8 cellular contexts compared by ENCODE assay signal in the genomic region with DNA sequence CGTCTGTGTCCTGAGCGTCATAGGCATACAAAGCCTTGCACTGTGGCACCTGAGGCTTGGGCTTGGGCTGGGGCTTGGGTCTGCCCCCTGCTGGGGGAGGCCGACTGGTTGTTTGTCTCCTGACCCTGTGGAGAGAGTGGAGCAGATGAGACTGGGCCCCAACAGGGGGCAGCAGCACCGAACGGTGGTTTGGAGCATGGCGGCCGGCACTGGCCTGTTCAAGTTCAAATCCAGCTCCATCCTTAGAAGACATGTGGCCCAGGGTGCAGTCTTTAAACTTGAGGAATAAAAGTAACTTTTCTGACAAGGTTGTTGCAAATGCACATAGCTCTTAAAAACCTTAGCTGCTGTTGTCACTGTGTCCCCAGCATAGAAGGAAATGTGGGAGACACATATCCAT. TPM values are rescaled to one million over a fixed set of nuclear protein-coding genes. Genes with fewer than 3 reads are reported as not detected.
DNase-seq lines count a peak whose midpoint lies in the region; ATAC-seq and TF ChIP-seq lines count a peak whose summit lies in the region.

No MANE protein-coding gene starts in this region.

- no peaks in the 10 kb centered on the region for H3K27me3 ChIP-seq in CD8-positive, alpha-beta memory T cell (ENCODE audit: insufficient read depth, low read length, poor library complexity, severe bottlenecking)
- H3K27me3 ChIP-seq in fibroblast of lung (ENCODE audit: control insufficient read depth, insufficient read depth, low read length) = no peaks in the 10 kb centered on the region

- no peaks in the 10 kb centered on the region for H3K9me3 ChIP-seq in CD8-positive, alpha-beta memory T cell (ENCODE audit: low read length)
- no peaks in the 10 kb centered on the region for H3K9me3 ChIP-seq in fibroblast of lung (ENCODE audit: control insufficient read depth, insufficient read depth, low read depth, low read length)

- H2AFZ ChIP-seq in fibroblast of lung (ENCODE audit: low read length) = no peak overlapping the region

- H3K27ac Mint-ChIP-seq in CD8-positive, alpha-beta memory T cell = no peak overlapping the region
- no peak overlapping the region for H3K27ac Mint-ChIP-seq in activated CD8-positive, alpha-beta memory T cell treated with anti-CD3 and anti-CD28 coated beads, Interleukin-2, amount 10 ng/mL, durations not matched to agents 7 days and 5 days
- no peak overlapping the region for H3K27ac Mint-ChIP-seq in progenitor cell of endocrine pancreas

- H3K27me3 Mint-ChIP-seq in CD8-positive, alpha-beta memory T cell = no peaks in the 10 kb centered on the region
- no peaks in the 10 kb centered on the region for H3K27me3 Mint-ChIP-seq in activated CD8-positive, alpha-beta memory T cell treated with anti-CD3 and anti-CD28 coated beads, Interleukin-2, amount 10 ng/mL, durations not matched to agents 7 days and 5 days
- H3K27me3 Mint-ChIP-seq in progenitor cell of endocrine pancreas = no peaks in the 10 kb centered on the region

- H3K36me3 ChIP-seq in CD8-positive, alpha-beta memory T cell (ENCODE audit: insufficient read depth, low read length) = no peaks in the 10 kb centered on the region
- H3K36me3 ChIP-seq in fibroblast of lung (ENCODE audit: control insufficient read depth, insufficient read depth, low read length) = peaks cover 15% of the 10 kb centered on the region

- H3K4me1 ChIP-seq in CD8-positive, alpha-beta memory T cell (ENCODE audit: insufficient read depth, low read length) = no peaks in the 10 kb centered on the region
- H3K4me1 ChIP-seq in fibroblast of lung (ENCODE audit: control insufficient read depth, extremely low read depth, insufficient read depth, low read length) = no peaks in the 10 kb centered on the region

- no peaks in the 10 kb centered on the region for H3K79me2 ChIP-seq in fibroblast of lung (ENCODE audit: control insufficient read depth, insufficient read depth, low read length)

- H4K20me1 ChIP-seq in fibroblast of lung (ENCODE audit: control insufficient read depth, extremely low read depth, insufficient read depth, low read length) = no peaks in the 10 kb centered on the region

- no peak overlapping the region for H3K9ac ChIP-seq in fibroblast of lung (ENCODE audit: insufficient read depth, low read length)

- H3K9me3 Mint-ChIP-seq in CD8-positive, alpha-beta memory T cell = no peaks in the 10 kb centered on the region
- H3K9me3 Mint-ChIP-seq in activated CD8-positive, alpha-beta memory T cell treated with anti-CD3 and anti-CD28 coated beads, Interleukin-2, amount 10 ng/mL, durations not matched to agents 7 days and 5 days (ENCODE audit: low read depth) = no peaks in the 10 kb centered on the region
- no peaks in the 10 kb centered on the region for H3K9me3 Mint-ChIP-seq in progenitor cell of endocrine pancreas (ENCODE audit: low read depth)

- no peak overlapping the region for H3K27ac ChIP-seq in CD8-positive, alpha-beta memory T cell (ENCODE audit: low read depth, low read length)
- H3K27ac ChIP-seq in fibroblast of lung (ENCODE audit: insufficient read depth, low read length) = no peak overlapping the region

- POLR2A ChIA-PET in CD8-positive, alpha-beta memory T cell (lab: Charles Lee) = no interaction called here

- no peak overlapping the region for H3K4me3 Mint-ChIP-seq in CD8-positive, alpha-beta memory T cell
- no peak overlapping the region for H3K4me3 Mint-ChIP-seq in activated CD8-positive, alpha-beta memory T cell treated with anti-CD3 and anti-CD28 coated beads, Interleukin-2, amount 10 ng/mL, durations not matched to agents 7 days and 5 days
- no peak overlapping the region for H3K4me3 Mint-ChIP-seq in progenitor cell of endocrine pancreas (ENCODE audit: low read depth)

- TF ChIP-seq CTCF in fibroblast of lung (conservative IDR thresholded peaks at IDR 0.05 in 1 of 2, IDR thresholded peaks at IDR 0.05 in 1 of 2; ENCODE audit: low read depth in 1 of 2, low read length in 2 of 2) = peak; percentile 44 to 56
- peak; percentile 63 for TF ChIP-seq CTCF in progenitor cell of endocrine pancreas (IDR thresholded peaks at IDR 0.05; ENCODE audit: unreplicated experiment)

- no peaks in the 10 kb centered on the region for H3K36me3 Mint-ChIP-seq in CD8-positive, alpha-beta memory T cell
- peaks cover 33% of the 10 kb centered on the region for H3K36me3 Mint-ChIP-seq in activated CD8-positive, alpha-beta memory T cell treated with anti-CD3 and anti-CD28 coated beads, Interleukin-2, amount 10 ng/mL, durations not matched to agents 7 days and 5 days
- H3K36me3 Mint-ChIP-seq in progenitor cell of endocrine pancreas (ENCODE audit: insufficient read depth) = peaks cover 11% of the 10 kb centered on the region

- DNase-seq in CD8-positive, alpha-beta memory T cell = peak; percentile 15 to 71 (median 30)
- DNase-seq in NCI-H460 (ENCODE audit: extremely low read depth, low read depth) = peak; percentile 29
- peak; percentile 69 for DNase-seq in activated CD8-positive, alpha-beta memory T cell treated with anti-CD3 and anti-CD28 coated beads, Interleukin-2, amount 10 ng/mL, durations not matched to agents 7 days and 5 days
- DNase-seq in fibroblast of lung (ENCODE audit: low read depth in 2 of 2) = peak; percentile 25 to 29
- DNase-seq in progenitor cell of endocrine pancreas (ENCODE audit: low spot score, unreplicated experiment) = peak; percentile 26
- DNase-seq in NCI-H446 (lab: John Stamatoyannopoulos, UW) = no peak

- no peak overlapping the region for H3K4me3 ChIP-seq in CD8-positive, alpha-beta memory T cell (ENCODE audit: low read length)
- no peak overlapping the region for H3K4me3 ChIP-seq in fibroblast of lung (replicated peaks in 1 of 4; ENCODE audit: control extremely low read depth in 1 of 4, insufficient read depth in 1 of 4, low read depth in 3 of 4, low read length in 4 of 4)

- peaks cover 5 to 13% (median 6%) of the 10 kb centered on the region in 3 donors for H3K4me1 Mint-ChIP-seq in CD8-positive, alpha-beta memory T cell
- H3K4me1 Mint-ChIP-seq in activated CD8-positive, alpha-beta memory T cell treated with anti-CD3 and anti-CD28 coated beads, Interleukin-2, amount 10 ng/mL, durations not matched to agents 7 days and 5 days = peaks cover 21% of the 10 kb centered on the region
- no peaks in the 10 kb centered on the region for H3K4me1 Mint-ChIP-seq in progenitor cell of endocrine pancreas (ENCODE audit: low read depth)

- CTCF ChIA-PET in CD8-positive, alpha-beta memory T cell (lab: Charles Lee) = interaction anchor here (0.7 to 1.5 kb wide), 3 partner anchors 158 to 217 kb away, joined by 3 to 4 read pairs (median 3); no protein-coding TSS in a partner anchor
- CTCF ChIA-PET in activated CD8-positive, alpha-beta memory T cell treated with anti-CD3 and anti-CD28 coated beads, Interleukin-2, amount 10 ng/mL, durations not matched to agents 7 days and 5 days (lab: Charles Lee) = interaction anchor here (0.6 to 1.7 kb wide), 10 partner anchors 8 to 368 kb away, joined by 3 to 9 read pairs (median 4); partner anchors contain the start of gene RNF111

- H3K4me2 ChIP-seq in fibroblast of lung (ENCODE audit: extremely low read depth, insufficient read depth, low read length) = no peak overlapping the region

- ATAC-seq in GM21515 (IDR thresholded peaks at IDR 0.05; ENCODE audit: unreplicated experiment) = peak; percentile 47
- peak; percentile 87 for ATAC-seq in activated CD8-positive, alpha-beta memory T cell treated with anti-CD3 and anti-CD28 coated beads, Interleukin-2, amount 10 ng/mL, durations not matched to agents 7 days and 5 days
- ATAC-seq in HG02610 (IDR thresholded peaks at IDR 0.05; ENCODE audit: unreplicated experiment) = no peak

RNA-seq across cellular contexts. Expression of gene CCNB2, which starts 33.3 kb away (rescaled TPM):
- total RNA-seq in CD8-positive, alpha-beta memory T cell = 10 to 100 TPM; 28.2 to 30.3 TPM
- polyA plus RNA-seq in CD8-positive, alpha-beta memory T cell = 0.51 TPM
- 81.1 TPM in 2 replicates for total RNA-seq in NCI-H460 (2014; rRNA removed; shearing (Covaris generic))
- 96.7 and 98.0 TPM in 2 replicates for polyA plus RNA-seq in NCI-H460 (2014; cell fraction: nucleus; rRNA removed)
- 10 to 100 TPM; 95.3 to 97.0 TPM for total RNA-seq in activated CD8-positive, alpha-beta memory T cell treated with anti-CD3 and anti-CD28 coated beads, Interleukin-2, amount 10 ng/mL, durations not matched to agents 7 days and 5 days
- total RNA-seq in fibroblast of lung = 1.5 and 19.3 TPM in 2 replicates
- polyA plus RNA-seq in fibroblast of lung = 18.5 and 77.8 TPM in 2 replicates
- 13.2 and 53.7 TPM in 2 replicates for polyA plus RNA-seq in fibroblast of lung (2012)
- polyA minus RNA-seq in fibroblast of lung (ENCODE audit: low replicate concordance) = 2.0 and 9.7 TPM in 2 replicates
- 38.0 and 40.9 TPM in 2 replicates for total RNA-seq in progenitor cell of endocrine pancreas

Comparison
In these comparisons a context has a peak if more than half of its experiments do, and no peak if none do; other contexts are left out.
1. DNase-seq: peak in CD8-positive, alpha-beta memory T cell (5 of 5), NCI-H460 (single experiment), activated CD8-positive, alpha-beta memory T cell treated with anti-CD3 and anti-CD28 coated beads, Interleukin-2, amount 10 ng/mL, durations not matched to agents 7 days and 5 days (single experiment), fibroblast of lung (2 of 2) and progenitor cell of endocrine pancreas (single experiment); none in NCI-H446 (0 of 2).